ENCODE assay signal across 8 cellular contexts in genomic region chr2:68487773-68488355, GRCh38. TPM values are rescaled to one million over a fixed set of nuclear protein-coding genes. Genes with fewer than 3 reads are reported as not detected.
DNase-seq lines count a peak whose midpoint lies in the region; ATAC-seq and TF ChIP-seq lines count a peak whose summit lies in the region.

No MANE protein-coding gene starts in this region.

- H3K4me3 ChIP-seq in CD8-positive, alpha-beta T cell (ENCODE audit: low read depth, low read length): no peak overlapping the region
- H3K4me3 ChIP-seq in SU-DHL-6 (ENCODE audit: insufficient read depth, low read length, poor library complexity, severe bottlenecking): no peak overlapping the region
- H3K4me3 ChIP-seq in gastroesophageal sphincter: no peak overlapping the region

- H4K20me1 ChIP-seq in SU-DHL-6 (ENCODE audit: low read depth, low read length): no peaks in the 10 kb centered on the region

- no peaks in the 10 kb centered on the region for H3K27me3 Mint-ChIP-seq in CD8-positive, alpha-beta T cell (ENCODE audit: low read depth)
- no peaks in the 10 kb centered on the region for H3K27me3 Mint-ChIP-seq in HFFc6 (ENCODE audit: insufficient read depth)
- peaks cover 3% of the 10 kb centered on the region for H3K27me3 Mint-ChIP-seq in activated CD4-positive, alpha-beta T cell treated with anti-CD3 and anti-CD28 coated beads, Interleukin-2, amount 10 ng/mL, durations not matched to agents 24 days and 14 days

- peak; percentile 65 for TF ChIP-seq CTCF in CD8-positive, alpha-beta T cell (IDR thresholded peaks at IDR 0.05)
- peak; percentile 78 for TF ChIP-seq CTCF in HFFc6 (IDR thresholded peaks at IDR 0.05)
- peak; percentile 48 for TF ChIP-seq CTCF in SU-DHL-6 (IDR thresholded peaks at IDR 0.05; ENCODE audit: insufficient read depth, low read length, poor library complexity, severe bottlenecking)
- peak; percentile 18 to 47 (median 37) for TF ChIP-seq CTCF in gastroesophageal sphincter (IDR thresholded peaks at IDR 0.05)

- H3K9me3 Mint-ChIP-seq in CD8-positive, alpha-beta T cell: no peaks in the 10 kb centered on the region
- H3K9me3 Mint-ChIP-seq in HFFc6: no peaks in the 10 kb centered on the region
- H3K9me3 Mint-ChIP-seq in activated CD4-positive, alpha-beta T cell treated with anti-CD3 and anti-CD28 coated beads, Interleukin-2, amount 10 ng/mL, durations not matched to agents 24 days and 14 days: no peaks in the 10 kb centered on the region

- H3K4me3 Mint-ChIP-seq in CD8-positive, alpha-beta T cell: no peak overlapping the region
- no peak overlapping the region for H3K4me3 Mint-ChIP-seq in HFFc6
- H3K4me3 Mint-ChIP-seq in activated CD4-positive, alpha-beta T cell treated with anti-CD3 and anti-CD28 coated beads, Interleukin-2, amount 10 ng/mL, durations not matched to agents 24 days and 14 days: no peak overlapping the region

- peaks cover 3% of the 10 kb centered on the region for H3K4me1 Mint-ChIP-seq in CD8-positive, alpha-beta T cell (ENCODE audit: low read depth)
- peaks cover 6% of the 10 kb centered on the region for H3K4me1 Mint-ChIP-seq in HFFc6 (ENCODE audit: low read depth)
- H3K4me1 Mint-ChIP-seq in activated CD4-positive, alpha-beta T cell treated with anti-CD3 and anti-CD28 coated beads, Interleukin-2, amount 10 ng/mL, durations not matched to agents 24 days and 14 days: peaks cover 2% of the 10 kb centered on the region

- ATAC-seq in CD8-positive, alpha-beta T cell: peak; percentile 71
- ATAC-seq in gastroesophageal sphincter (no peak), HG02678 (IDR thresholded peaks at IDR 0.05; ENCODE audit: unreplicated experiment) (no peak), GM19467 (IDR thresholded peaks at IDR 0.05; ENCODE audit: unreplicated experiment) (no peak)

- H3K79me2 ChIP-seq in SU-DHL-6 (ENCODE audit: insufficient read depth, low read length): no peaks in the 10 kb centered on the region

- H3K27ac ChIP-seq in CD8-positive, alpha-beta T cell (ENCODE audit: low read depth, low read length): no peak overlapping the region
- H3K27ac ChIP-seq in SU-DHL-6 (ENCODE audit: low read depth, low read length) (no peak overlapping the region), gastroesophageal sphincter (no peak overlapping the region)

- POLR2A ChIA-PET in CD8-positive, alpha-beta T cell (lab: Charles Lee): interaction anchor here (0.8 to 1.8 kb wide), 4 partner anchors 18 to 107 kb away, joined by 4 to 9 read pairs (median 5); no protein-coding TSS in a partner anchor

- 49 to 61% methylated on average over 3 of the region's 3 CpGs for WGBS in gastroesophageal sphincter (ENCODE audit: low coverage in 1 of 2), 2 donors

- H3K9ac ChIP-seq in SU-DHL-6 (ENCODE audit: low read length): no peak overlapping the region

- H3K27me3 ChIP-seq in CD8-positive, alpha-beta T cell (ENCODE audit: insufficient read depth, low read length): no peaks in the 10 kb centered on the region
- H3K27me3 ChIP-seq in SU-DHL-6 (ENCODE audit: low read length) (no peaks in the 10 kb centered on the region), gastroesophageal sphincter (no peaks in the 10 kb centered on the region)

- H3K36me3 Mint-ChIP-seq in CD8-positive, alpha-beta T cell: no peaks in the 10 kb centered on the region
- H3K36me3 Mint-ChIP-seq in HFFc6 (ENCODE audit: low read depth): no peaks in the 10 kb centered on the region
- no peaks in the 10 kb centered on the region for H3K36me3 Mint-ChIP-seq in activated CD4-positive, alpha-beta T cell treated with anti-CD3 and anti-CD28 coated beads, Interleukin-2, amount 10 ng/mL, durations not matched to agents 24 days and 14 days (ENCODE audit: low read depth)

- H3K9me2 ChIP-seq in SU-DHL-6 (replicated peaks; ENCODE audit: insufficient read depth, low read length): no peaks in the 10 kb centered on the region

- H3K36me3 ChIP-seq in CD8-positive, alpha-beta T cell (ENCODE audit: insufficient read depth, low read length): no peaks in the 10 kb centered on the region
- H3K36me3 ChIP-seq in SU-DHL-6 (ENCODE audit: low read length) (no peaks in the 10 kb centered on the region), gastroesophageal sphincter (no peaks in the 10 kb centered on the region)

- no peaks in the 10 kb centered on the region for H3K4me1 ChIP-seq in CD8-positive, alpha-beta T cell (ENCODE audit: insufficient read depth, low read length)
- peaks cover 0 to 4% (median 0%) of the 10 kb centered on the region in 3 donors for H3K4me1 ChIP-seq in gastroesophageal sphincter

- H3K9me3 ChIP-seq in CD8-positive, alpha-beta T cell (ENCODE audit: low read length): no peaks in the 10 kb centered on the region
- H3K9me3 ChIP-seq in SU-DHL-6 (ENCODE audit: insufficient read depth, low read length): no peaks in the 10 kb centered on the region
- no peaks in the 10 kb centered on the region for H3K9me3 ChIP-seq in gastroesophageal sphincter

- H2AFZ ChIP-seq in SU-DHL-6 (ENCODE audit: low read depth, low read length, severe bottlenecking): no peak overlapping the region

- no peak overlapping the region for H3K4me2 ChIP-seq in SU-DHL-6 (ENCODE audit: low read depth, low read length, poor library complexity, severe bottlenecking)

- no peaks in the 10 kb centered on the region for H3F3A ChIP-seq in SU-DHL-6 (ENCODE audit: insufficient read depth)

- H3K27ac Mint-ChIP-seq in CD8-positive, alpha-beta T cell: no peak overlapping the region
- H3K27ac Mint-ChIP-seq in HFFc6: no peak overlapping the region
- no peak overlapping the region for H3K27ac Mint-ChIP-seq in activated CD4-positive, alpha-beta T cell treated with anti-CD3 and anti-CD28 coated beads, Interleukin-2, amount 10 ng/mL, durations not matched to agents 24 days and 14 days

- intact Hi-C loops in CD8-positive, alpha-beta T cell (cut with DNase I, micrococcal nuclease): loop anchor here (1.0 to 5.0 kb wide), 7 partner anchors 24 to 437 kb away; no protein-coding TSS in a partner anchor
- intact Hi-C loops in activated CD4-positive, alpha-beta T cell treated with anti-CD3 and anti-CD28 coated beads, Interleukin-2, amount 10 ng/mL, durations not matched to agents 24 days and 14 days (cut with micrococcal nuclease): loop anchor here (1.0 kb wide), 2 partner anchors 25 to 437 kb away; no protein-coding TSS in a partner anchor

- no peak for DNase-seq in CD8-positive, alpha-beta T cell
- DNase-seq in HFFc6: peak; percentile 29
- DNase-seq in activated CD4-positive, alpha-beta T cell treated with anti-CD3 and anti-CD28 coated beads, Interleukin-2, amount 10 ng/mL, durations not matched to agents 24 days and 14 days: no peak
- DNase-seq in stimulated activated CD4-positive, alpha-beta T cell treated with anti-CD3 and anti-CD28 coated beads, Interleukin-12 subunit alpha, Interleukin-12 subunit beta, amount 100 ng/mL, for 4 hours: no peak

- TF ChIP-seq EP300 in gastroesophageal sphincter (IDR thresholded peaks at IDR 0.05): no peak

- CTCF ChIA-PET in CD8-positive, alpha-beta T cell (lab: Charles Lee): interaction anchor here (0.7 to 4.2 kb wide), 26 partner anchors 10 to 446 kb away, joined by 3 to 61 read pairs (median 4); no protein-coding TSS in a partner anchor

- no peak for TF ChIP-seq POLR2A in gastroesophageal sphincter (IDR thresholded peaks at IDR 0.05)

RNA-seq across cellular contexts. Expression of gene APLF, which starts 20.5 kb away (rescaled TPM):
- total RNA-seq in CD8-positive, alpha-beta T cell: 1 to 10 TPM; 4.1 to 4.2 TPM
- total RNA-seq in HFFc6 (2021; fragmentation: NEBNext Ultra II Directional; extraction: Animal tissue kit (Norgen Biotek cat#: 25700)): 1 to 10 TPM; 1.3 to 1.8 (median 1.5) TPM
- total RNA-seq in gastroesophageal sphincter: 10 to 100 TPM in 2 of 4 donors, 1 to 10 TPM in 2; 5.5 to 12.0 (median 10.4) TPM
- total RNA-seq in activated CD4-positive, alpha-beta T cell treated with anti-CD3 and anti-CD28 coated beads, Interleukin-2, amount 10 ng/mL, durations not matched to agents 24 days and 14 days: 2.0 and 2.1 TPM in 2 replicates

RNA-seq across cellular contexts. Expression of gene FBXO48, which starts 20.8 kb away (rescaled TPM):
- total RNA-seq in CD8-positive, alpha-beta T cell: under 1 TPM; 0.22 to 0.30 TPM
- under 1 TPM; 0.40 to 0.85 (median 0.72) TPM for total RNA-seq in HFFc6 (2021; fragmentation: NEBNext Ultra II Directional; extraction: Animal tissue kit (Norgen Biotek cat#: 25700))
- 1 to 10 TPM in 1 of 4 donors, under 1 TPM in 3; 0.35 to 1.2 (median 0.62) TPM for total RNA-seq in gastroesophageal sphincter
- total RNA-seq in activated CD4-positive, alpha-beta T cell treated with anti-CD3 and anti-CD28 coated beads, Interleukin-2, amount 10 ng/mL, durations not matched to agents 24 days and 14 days: 1.2 TPM in 2 replicates
